In the genomic region with DNA sequence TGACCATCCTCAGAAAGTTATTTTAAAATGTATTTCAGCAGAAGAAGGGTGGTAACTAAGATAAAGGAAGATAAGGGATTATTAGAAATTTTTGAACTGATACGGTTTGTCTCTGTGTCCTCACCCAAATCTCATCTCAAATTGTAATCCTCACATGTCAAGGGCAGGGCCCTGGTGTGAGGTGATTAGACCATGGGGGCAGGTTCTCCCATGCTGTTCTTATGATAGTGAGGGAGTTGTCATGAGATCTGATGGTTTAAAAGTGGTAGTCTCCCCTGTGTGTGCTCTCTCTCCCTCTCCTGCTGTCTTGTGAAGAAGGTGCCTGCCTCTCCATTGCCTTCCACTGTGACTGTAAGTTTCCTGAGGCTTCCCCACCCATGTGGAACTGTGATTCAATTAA, we compare ENCODE assay signal across 27 cellular contexts.
"Had no signal": no experiment of that assay in that cellular context is flagged by ENCODE, and none has a peak within 500 bp of the region (broad histone marks: within the 10 kb centered on the region; RNA-seq: fewer than 3 reads in every experiment).

No MANE protein-coding gene starts in this region.

- H3K4me3 Mint-ChIP-seq: activated CD4-positive, alpha-beta memory T cell treated with anti-CD3 and anti-CD28 coated beads for 36 hours; activated CD4-positive, alpha-beta T cell treated with anti-CD3 and anti-CD28 coated beads, Interleukin-2, amount 10 ng/mL, durations not matched to agents 24 days and 14 days; activated T-cell treated with anti-CD3 and anti-CD28 coated beads, Interleukin-2, amount 50 U/mL, for 4 hours; nephron progenitor cell; stimulated activated memory B cell treated with anti-CD40 and anti-IgM and Interleukin-4, amounts not matched to agents 10 μg/mL and 1 μg/mL and 100 μg/mL, for 72 hours; stimulated activated naive CD8-positive, alpha-beta T cell treated with anti-CD3 and anti-CD28 coated beads, Interleukin-15, amount 100 ng/mL, for 72 hours; type B pancreatic cell had no signal

- H3K27me3 ChIP-seq: gastrocnemius medialis, neutrophil, ovary, right lobe of liver, uterus had no signal

- H3K27me3 Mint-ChIP-seq: activated CD4-positive, alpha-beta memory T cell treated with anti-CD3 and anti-CD28 coated beads for 36 hours; activated CD4-positive, alpha-beta T cell treated with anti-CD3 and anti-CD28 coated beads, Interleukin-2, amount 10 ng/mL, durations not matched to agents 24 days and 14 days; progenitor cell of endocrine pancreas; stimulated activated naive CD8-positive, alpha-beta T cell treated with anti-CD3 and anti-CD28 coated beads, Interleukin-15, amount 100 ng/mL, for 72 hours; type B pancreatic cell had no signal

- H3K36me3 ChIP-seq: gastrocnemius medialis, left ventricle myocardium inferior, ovary, uterus had no signal

- ATAC-seq: activated T-cell treated with anti-CD3 and anti-CD28 coated beads, Interleukin-2, amount 50 U/mL, for 4 hours; gastrocnemius medialis; mucosa of descending colon; right lobe of liver; stimulated activated memory B cell treated with anti-CD40 and anti-IgM and Interleukin-4, amounts not matched to agents 10 μg/mL and 1 μg/mL and 100 μg/mL, for 72 hours; stimulated activated naive CD8-positive, alpha-beta T cell treated with anti-CD3 and anti-CD28 coated beads, Interleukin-15, amount 100 ng/mL, for 72 hours had no signal

- H3K4me1 Mint-ChIP-seq: stimulated activated memory B cell treated with anti-CD40 and anti-IgM and Interleukin-4, amounts not matched to agents 10 μg/mL and 1 μg/mL and 100 μg/mL, for 72 hours had no signal

- DNase-seq: activated CD4-positive, alpha-beta memory T cell treated with anti-CD3 and anti-CD28 coated beads for 36 hours; activated CD4-positive, alpha-beta T cell treated with anti-CD3 and anti-CD28 coated beads, Interleukin-2, amount 10 ng/mL, durations not matched to agents 24 days and 14 days; activated CD4-positive, CD25-positive, alpha-beta regulatory T cell treated with anti-CD3 and anti-CD28 coated beads, Interleukin-2, amount 50 U/mL, for 72 hours; activated effector memory CD4-positive, alpha-beta T cell treated with Interleukin-2 at 50 U/mL for 16 hours; activated naive CD4-positive, alpha-beta T cell treated with Interleukin-2 at 50 U/mL for 16 hours; activated T-cell treated with anti-CD3 and anti-CD28 coated beads, Interleukin-2, amount 50 U/mL, for 4 hours; anterior cingulate cortex; effector memory CD4-positive, alpha-beta T cell; gastrocnemius medialis; glutamatergic neuron; left ventricle myocardium inferior; mucosa of descending colon; nephron progenitor cell; ovary; right lobe of liver; stimulated activated CD4-positive, alpha-beta T cell treated with anti-CD3 and anti-CD28 coated beads, Interleukin-12 subunit alpha, Interleukin-12 subunit beta, amount 100 ng/mL, for 4 hours; stimulated activated CD4-positive, alpha-beta T cell treated with anti-CD3 and anti-CD28 coated beads, Interleukin-4, amount 100 ng/mL, for 24 hours; stimulated activated naive CD8-positive, alpha-beta T cell treated with anti-CD3 and anti-CD28 coated beads, Interleukin-15, amount 100 ng/mL, for 72 hours; substantia nigra; T-helper 9 cell; uterus had no signal

- H3K4me1 ChIP-seq: gastrocnemius medialis, left ventricle myocardium inferior, uterus had no signal

- H3K36me3 Mint-ChIP-seq: stimulated activated memory B cell treated with anti-CD40 and anti-IgM and Interleukin-4, amounts not matched to agents 10 μg/mL and 1 μg/mL and 100 μg/mL, for 72 hours; type B pancreatic cell had no signal

- H3K27ac Mint-ChIP-seq: activated CD4-positive, alpha-beta memory T cell treated with anti-CD3 and anti-CD28 coated beads for 36 hours; progenitor cell of endocrine pancreas; stimulated activated memory B cell treated with anti-CD40 and anti-IgM and Interleukin-4, amounts not matched to agents 10 μg/mL and 1 μg/mL and 100 μg/mL, for 72 hours; type B pancreatic cell had no signal

- H3K27ac ChIP-seq: gastrocnemius medialis, left ventricle myocardium inferior, neutrophil, ovary, right lobe of liver, skin epidermis, uterus had no signal

- H3K4me3 ChIP-seq: gastrocnemius medialis, left ventricle myocardium inferior, lung, mucosa of descending colon, ovary, right lobe of liver, skin epidermis, uterus had no signal

- H3K9me3 ChIP-seq: gastrocnemius medialis, left ventricle myocardium inferior, mucosa of descending colon, neutrophil, ovary, right lobe of liver, uterus had no signal

- H3K9me3 Mint-ChIP-seq: type B pancreatic cell had no signal
